Comparison of ENCODE assay signal across 13 cellular contexts in the genomic region with DNA sequence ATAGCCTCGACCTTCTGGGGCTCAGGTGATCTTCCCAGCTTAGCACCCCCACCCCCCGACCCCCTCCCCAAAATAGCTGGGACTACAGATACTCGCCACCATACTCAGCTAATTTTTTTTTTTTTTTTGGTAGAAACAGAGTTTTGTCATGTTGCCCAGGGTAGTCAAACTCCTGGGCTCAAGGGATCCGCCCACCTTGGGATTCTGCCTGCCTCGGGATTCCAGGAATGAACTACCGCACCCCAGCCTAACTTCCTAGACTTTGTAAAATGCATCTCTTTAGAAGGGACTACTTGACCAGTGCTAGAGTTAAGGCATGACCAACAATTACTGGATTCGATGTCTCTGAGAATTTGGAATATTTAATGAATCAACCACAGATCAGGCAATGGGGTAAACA.
A peak's percentile ranks its signal among the peaks of the same experiment; 100 is the strongest.
DNase-seq lines count a peak whose midpoint lies in the region; ATAC-seq and TF ChIP-seq lines count a peak whose summit lies in the region.
"Had no signal": no experiment of that assay in that cellular context is flagged by ENCODE, and none has a peak within 500 bp of the region (broad histone marks: within the 10 kb centered on the region; RNA-seq: fewer than 3 reads in every experiment).

No MANE protein-coding gene starts in this region.

- no peaks in the 10 kb centered on the region for H3K27me3 Mint-ChIP-seq in activated T-cell treated with anti-CD3 and anti-CD28 coated beads, Interleukin-2, amount 50 U/mL, for 24 hours
- no peaks in the 10 kb centered on the region for H3K27me3 Mint-ChIP-seq in activated CD8-positive, alpha-beta T cell treated with anti-CD3 and anti-CD28 coated beads for 36 hours
- H3K27me3 Mint-ChIP-seq in stimulated activated naive CD8-positive, alpha-beta T cell treated with anti-CD3 and anti-CD28 coated beads, Interleukin-15, amount 100 ng/mL, for 72 hours = no peaks in the 10 kb centered on the region

- H3K4me1 Mint-ChIP-seq in activated T-cell treated with anti-CD3 and anti-CD28 coated beads, Interleukin-2, amount 50 U/mL, for 24 hours (ENCODE audit: low read depth) = peaks cover 77% of the 10 kb centered on the region
- peaks cover 64% of the 10 kb centered on the region for H3K4me1 Mint-ChIP-seq in activated CD8-positive, alpha-beta T cell treated with anti-CD3 and anti-CD28 coated beads for 36 hours (ENCODE audit: low read depth)
- H3K4me1 Mint-ChIP-seq in stimulated activated naive CD8-positive, alpha-beta T cell treated with anti-CD3 and anti-CD28 coated beads, Interleukin-15, amount 100 ng/mL, for 72 hours = peaks cover 61% of the 10 kb centered on the region

- no TSS peak for BruUV-seq in mammary epithelial cell (replicated peaks; lab: Mats Ljungman, UMichigan)

- no peaks in the 10 kb centered on the region for H4K20me1 ChIP-seq in mammary epithelial cell (ENCODE audit: insufficient read depth, low read length)

- 100% methylated on average over 1 of the region's 7 CpGs for WGBS in mammary epithelial cell (ENCODE audit: low coverage, missing lambda C conversion rate)

- TF ChIP-seq CTCF in activated CD8-positive, alpha-beta T cell treated with anti-CD3 and anti-CD28 coated beads for 36 hours (IDR thresholded peaks at IDR 0.05) = no peak
- TF ChIP-seq CTCF in mammary epithelial cell (conservative IDR thresholded peaks at IDR 0.05 in 1 of 2, IDR thresholded peaks at IDR 0.05 in 1 of 2; ENCODE audit: extremely low read depth in 1 of 2, insufficient read depth in 1 of 2, low read depth in 1 of 2, low read length in 2 of 2) = no peak

- H2AFZ ChIP-seq in mammary epithelial cell (ENCODE audit: low read depth, low read length) = no peak overlapping the region

- no peak overlapping the region for H3K4me3 ChIP-seq in mammary epithelial cell (replicated peaks in 1 of 3; ENCODE audit: insufficient read depth in 1 of 3, low read depth in 2 of 3, low read length in 3 of 3)
- H3K4me3 ChIP-seq: testis had no signal

- ATAC-seq in activated CD8-positive, alpha-beta T cell treated with anti-CD3 and anti-CD28 coated beads for 36 hours = no peak
- ATAC-seq in left cardiac atrium (peak in 1 of 2 donors; percentile 5), GM19328 (IDR thresholded peaks at IDR 0.05; ENCODE audit: unreplicated experiment) (no peak)
- ATAC-seq in stimulated activated naive CD8-positive, alpha-beta T cell treated with anti-CD3 and anti-CD28 coated beads, Interleukin-15, amount 100 ng/mL, for 72 hours = no peak
- ATAC-seq: HCT116 had no signal

- no peak overlapping the region for H3K27ac ChIP-seq in mammary epithelial cell (ENCODE audit: insufficient read depth, low read depth, low read length)
- H3K27ac ChIP-seq: testis had no signal

- intact Hi-C loops in activated CD8-positive, alpha-beta T cell treated with anti-CD3 and anti-CD28 coated beads for 36 hours (cut with micrococcal nuclease) = loop anchor here (2.0 kb wide), 1 partner anchor 77 kb away; no protein-coding TSS in a partner anchor
- intact Hi-C loops in left cardiac atrium (cut with DNase I) (no loop called here), mammary epithelial cell (cut with micrococcal nuclease) (no loop called here)

- H3K9me3 Mint-ChIP-seq in activated T-cell treated with anti-CD3 and anti-CD28 coated beads, Interleukin-2, amount 50 U/mL, for 24 hours = no peaks in the 10 kb centered on the region
- no peaks in the 10 kb centered on the region for H3K9me3 Mint-ChIP-seq in activated CD8-positive, alpha-beta T cell treated with anti-CD3 and anti-CD28 coated beads for 36 hours
- peaks cover 0 to 8% of the 10 kb centered on the region in 2 donors for H3K9me3 Mint-ChIP-seq in stimulated activated naive CD8-positive, alpha-beta T cell treated with anti-CD3 and anti-CD28 coated beads, Interleukin-15, amount 100 ng/mL, for 72 hours

- no peaks in the 10 kb centered on the region for H3K27me3 ChIP-seq in mammary epithelial cell (ENCODE audit: insufficient read depth, low read length)
- H3K27me3 ChIP-seq: testis had no signal

- peak overlapping the region; percentile 87 for H3K27ac Mint-ChIP-seq in activated T-cell treated with anti-CD3 and anti-CD28 coated beads, Interleukin-2, amount 50 U/mL, for 24 hours
- peak overlapping the region; percentile 89 for H3K27ac Mint-ChIP-seq in activated CD8-positive, alpha-beta T cell treated with anti-CD3 and anti-CD28 coated beads for 36 hours
- H3K27ac Mint-ChIP-seq in stimulated activated naive CD8-positive, alpha-beta T cell treated with anti-CD3 and anti-CD28 coated beads, Interleukin-15, amount 100 ng/mL, for 72 hours = peak overlapping the region; percentile 70 to 72

- no peak overlapping the region for H3K9ac ChIP-seq in mammary epithelial cell (ENCODE audit: insufficient read depth, low read length)

- in situ Hi-C loops in mammary epithelial cell (cut with MboI; ENCODE audit: low sequenced_read_pairs in 2 of 2) = no loop called here

- H3K4me1 ChIP-seq in mammary epithelial cell (ENCODE audit: insufficient read depth, low read length) = peaks cover 4% of the 10 kb centered on the region

- H3K36me3 ChIP-seq in mammary epithelial cell (ENCODE audit: insufficient read depth, low read length) = no peaks in the 10 kb centered on the region

- H3K4me3 Mint-ChIP-seq in activated T-cell treated with anti-CD3 and anti-CD28 coated beads, Interleukin-2, amount 50 U/mL, for 24 hours = no peak overlapping the region
- H3K4me3 Mint-ChIP-seq in activated CD8-positive, alpha-beta T cell treated with anti-CD3 and anti-CD28 coated beads for 36 hours = no peak overlapping the region
- peak overlapping the region; percentile 62 to 68 for H3K4me3 Mint-ChIP-seq in stimulated activated naive CD8-positive, alpha-beta T cell treated with anti-CD3 and anti-CD28 coated beads, Interleukin-15, amount 100 ng/mL, for 72 hours

- dilution Hi-C loops in mammary epithelial cell (cut with HindIII; ENCODE audit: low sequenced_read_pairs) = no loop called here

- peaks cover 76% of the 10 kb centered on the region for H3K36me3 Mint-ChIP-seq in activated T-cell treated with anti-CD3 and anti-CD28 coated beads, Interleukin-2, amount 50 U/mL, for 24 hours (ENCODE audit: low read depth)
- peaks cover 40% of the 10 kb centered on the region for H3K36me3 Mint-ChIP-seq in activated CD8-positive, alpha-beta T cell treated with anti-CD3 and anti-CD28 coated beads for 36 hours (ENCODE audit: low read depth)

- POLR2A ChIA-PET in activated CD8-positive, alpha-beta T cell treated with anti-CD3 and anti-CD28 coated beads for 36 hours (lab: Charles Lee) = interaction anchor here (0.8 kb wide), 1 partner anchor 14 kb away, joined by 3 read pairs; no protein-coding TSS in a partner anchor

- H3K79me2 ChIP-seq in mammary epithelial cell (ENCODE audit: insufficient read depth, low read length) = no peaks in the 10 kb centered on the region

- H3K4me2 ChIP-seq in mammary epithelial cell (ENCODE audit: insufficient read depth, low read depth, low read length) = no peak overlapping the region

- no peak for DNase-seq in activated T-cell treated with anti-CD3 and anti-CD28 coated beads, Interleukin-2, amount 50 U/mL, for 24 hours
- no peak for DNase-seq in activated T-cell treated with anti-CD3 and anti-CD28 coated beads, Interleukin-2, amount 50 U/mL, for 1 hour
- DNase-seq in activated CD8-positive, alpha-beta T cell treated with anti-CD3 and anti-CD28 coated beads for 36 hours = no peak
- peak; percentile 39 for DNase-seq in left cardiac atrium
- no peak for DNase-seq in stimulated activated naive CD8-positive, alpha-beta T cell treated with anti-CD3 and anti-CD28 coated beads, Interleukin-15, amount 100 ng/mL, for 72 hours
- DNase-seq in mammary epithelial cell = no peak
- no peak for DNase-seq in SHP77 (lab: John Stamatoyannopoulos, UW)
- DNase-seq: ACHN, cerebellar nuclear complex, NCI-H1048 had no signal

- CTCF ChIA-PET in activated CD8-positive, alpha-beta T cell treated with anti-CD3 and anti-CD28 coated beads for 36 hours (lab: Charles Lee) = interaction anchor here (1.0 to 2.2 kb wide), 3 partner anchors 20 to 210 kb away, joined by 3 to 11 read pairs (median 5); no protein-coding TSS in a partner anchor
- CTCF ChIA-PET in mammary epithelial cell (lab: Charles Lee; ENCODE audit: low non-redundant PET) = no interaction called here

- H3K9me3 ChIP-seq in mammary epithelial cell (replicated peaks; ENCODE audit: insufficient read depth, low read length) = no peaks in the 10 kb centered on the region
- H3K9me3 ChIP-seq: testis had no signal

Comparison
In these comparisons a context has a peak if more than half of its experiments do, and no peak if none do; other contexts are left out.
1. H3K4me3 Mint-ChIP-seq: peak in stimulated activated naive CD8-positive, alpha-beta T cell treated with anti-CD3 and anti-CD28 coated beads, Interleukin-15, amount 100 ng/mL, for 72 hours (2 of 2); none in activated T-cell treated with anti-CD3 and anti-CD28 coated beads, Interleukin-2, amount 50 U/mL, for 24 hours (single experiment) and activated CD8-positive, alpha-beta T cell treated with anti-CD3 and anti-CD28 coated beads for 36 hours (single experiment).
2. Peak in every context shown above with its lines, with median percentiles within 50 percentile points of each other: H3K27ac Mint-ChIP-seq.